In the genomic region with DNA sequence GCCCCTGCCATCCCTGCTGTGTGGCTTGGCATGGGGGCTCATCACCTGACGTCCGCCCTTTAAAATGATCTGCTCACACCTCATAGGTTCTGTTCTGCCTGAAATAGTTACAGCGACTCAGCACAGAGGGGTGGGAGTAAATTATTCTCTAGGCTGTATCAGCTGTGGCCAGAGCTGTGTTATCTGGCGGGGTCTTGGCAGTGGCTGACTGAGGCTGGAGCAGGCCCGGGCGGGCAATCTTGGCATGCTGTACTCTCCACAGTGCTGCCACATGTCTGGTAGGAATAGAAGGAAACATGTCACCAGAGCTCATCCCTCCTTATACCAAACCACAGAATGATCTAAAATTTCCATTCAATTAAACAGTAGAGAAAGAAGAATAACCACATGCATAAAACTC, we compare ENCODE assay signal across 13 cellular contexts.
"Had no signal": no experiment of that assay in that cellular context is flagged by ENCODE, and none has a peak within 500 bp of the region (broad histone marks: within the 10 kb centered on the region; RNA-seq: fewer than 3 reads in every experiment).

No MANE protein-coding gene starts in this region.

- H3K27ac Mint-ChIP-seq: activated naive CD4-positive, alpha-beta T cell treated with anti-CD3 and anti-CD28 coated beads, Interleukin-2, amount 50 U/mL, for 24 hours; nephron progenitor cell; T-helper 1 cell treated with Interleukin-12 subunit alpha and Interleukin-12 subunit beta and Interleukin-4 antibody, amounts not matched to agents 30 μg/mL and 1 μg/mL, for 36 hours had no signal

- H3K36me3 Mint-ChIP-seq: activated naive CD4-positive, alpha-beta T cell treated with anti-CD3 and anti-CD28 coated beads, Interleukin-2, amount 50 U/mL, for 24 hours had no signal

- H3K27me3 ChIP-seq: foreskin keratinocyte, tibial nerve had no signal

- H3K27ac ChIP-seq: foreskin keratinocyte, tibial nerve had no signal

- H3K4me1 ChIP-seq: foreskin keratinocyte had no signal

- H3K9me3 ChIP-seq: tibial nerve had no signal

- H3K36me3 ChIP-seq: tibial nerve had no signal

- H3K4me3 Mint-ChIP-seq: activated naive CD4-positive, alpha-beta T cell treated with anti-CD3 and anti-CD28 coated beads, Interleukin-2, amount 50 U/mL, for 24 hours; nephron progenitor cell; T-helper 1 cell treated with Interleukin-12 subunit alpha and Interleukin-12 subunit beta and Interleukin-4 antibody, amounts not matched to agents 30 μg/mL and 1 μg/mL, for 36 hours had no signal

- ATAC-seq: foreskin keratinocyte; left lobe of liver; stimulated activated naive CD8-positive, alpha-beta T cell treated with anti-CD3 and anti-CD28 coated beads, Interleukin-15, Interleukin-2, amounts not matched to agents 100 U/mL and 50 U/mL, for 24 hours had no signal

- H3K9me3 Mint-ChIP-seq: activated naive CD4-positive, alpha-beta T cell treated with anti-CD3 and anti-CD28 coated beads, Interleukin-2, amount 50 U/mL, for 24 hours; nephron progenitor cell; T-helper 1 cell treated with Interleukin-12 subunit alpha and Interleukin-12 subunit beta and Interleukin-4 antibody, amounts not matched to agents 30 μg/mL and 1 μg/mL, for 36 hours had no signal

- H3K4me3 ChIP-seq: tibial nerve had no signal

- DNase-seq: activated CD4-positive, alpha-beta T cell treated with anti-CD3 and anti-CD28 coated beads, Interleukin-2, amount 50 U/mL, for 1 hour; activated CD8-positive, alpha-beta memory T cell treated with anti-CD3 and anti-CD28 coated beads, Interleukin-2, amount 50 U/mL, for 4 hours; activated effector memory CD4-positive, alpha-beta T cell treated with Interleukin-2 at 50 U/mL for 16 hours; activated T-cell treated with anti-CD3 and anti-CD28 coated beads, Interleukin-2, amount 50 U/mL, for 48 hours; foreskin keratinocyte; nephron progenitor cell; retina; stimulated activated CD4-positive, alpha-beta T cell treated with anti-CD3 and anti-CD28 coated beads, Interleukin-2, amount 100 ng/mL, for 24 hours; stimulated activated naive CD8-positive, alpha-beta T cell treated with anti-CD3 and anti-CD28 coated beads, Interleukin-15, Interleukin-2, amounts not matched to agents 100 U/mL and 50 U/mL, for 24 hours had no signal

- H3K4me1 Mint-ChIP-seq: activated naive CD4-positive, alpha-beta T cell treated with anti-CD3 and anti-CD28 coated beads, Interleukin-2, amount 50 U/mL, for 24 hours; nephron progenitor cell had no signal
